Comparison of ENCODE assay signal across 7 cellular contexts in genomic region chr4:139213633-139214032, GRCh38. TPM values are rescaled to one million over a fixed set of nuclear protein-coding genes. Genes with fewer than 3 reads are reported as not detected.
A peak's percentile ranks its signal among the peaks of the same experiment; 100 is the strongest.
DNase-seq lines count a peak whose midpoint lies in the region; ATAC-seq, FAIRE-seq and TF ChIP-seq lines count a peak whose summit lies in the region.
"Not testable (repeated sequence)": the region's sequence is repeated elsewhere in the genome, so short reads cannot be mapped to it uniquely, and the experiment has no call there.

No MANE protein-coding gene starts in this region.

- peak overlapping the region; percentile 50 for H3K4me3 ChIP-seq in DOHH2 (ENCODE audit: low read length)
- peak overlapping the region; percentile 43 for H3K4me3 ChIP-seq in OCI-LY3 (ENCODE audit: low read length)
- H3K4me3 ChIP-seq in K562, result not testable (repeated sequence)

- TF ChIP-seq EP300 in K562 (IDR thresholded peaks at IDR 0.05; ENCODE audit: low read length), result not testable (repeated sequence)

- H3K27me3 ChIP-seq in DOHH2 (ENCODE audit: control insufficient read depth, low read length); OCI-LY3 (ENCODE audit: low read depth, low read length); K562 (ENCODE audit: control insufficient read depth in 2 of 2, insufficient read depth in 2 of 2, low read length in 2 of 2): not testable (repeated sequence)

- H3K4me1 Mint-ChIP-seq in stimulated activated memory B cell treated with anti-CD40 and anti-IgM and Interleukin-4, amounts not matched to agents 10 μg/mL and 1 μg/mL and 100 μg/mL, for 72 hours, result peaks cover 16% of the 10 kb centered on the region

- H2AFZ ChIP-seq in OCI-LY3 (ENCODE audit: low read depth, low read length), result peak overlapping the region; percentile 43; the same call in 1 of the 2 replicates
- peak overlapping the region; percentile 88 for H2AFZ ChIP-seq in K562 (ENCODE audit: low read depth, low read length)

- H3K27ac ChIP-seq in DOHH2 (ENCODE audit: low read depth, low read length) (peak overlapping the region; percentile 36; the same call in 1 of the 2 replicates), OCI-LY3 (ENCODE audit: low read length) (peak overlapping the region; percentile 82), K562 (ENCODE audit: extremely low read depth, low read depth, low read length) (peak overlapping the region; percentile 66; the same call in 2 of the 3 replicates)

- not testable (repeated sequence) for H4K20me1 ChIP-seq in DOHH2 (ENCODE audit: control insufficient read depth, insufficient read depth, low read depth, low read length); OCI-LY3 (ENCODE audit: insufficient read depth, low read length); K562 (replicated peaks; ENCODE audit: control insufficient read depth, insufficient read depth, low read length)

- not testable (repeated sequence) for DNase-seq in K562 (ENCODE audit: extremely low read depth in 1 of 4, low spot score in 3 of 4)

- H3K4me1 ChIP-seq in DOHH2 (ENCODE audit: control insufficient read depth, low read length) (peaks cover 32% of the 10 kb centered on the region), OCI-LY3 (ENCODE audit: low read length) (peaks cover 52% of the 10 kb centered on the region), K562 (replicated peaks in 1 of 2; ENCODE audit: control insufficient read depth in 2 of 2, insufficient read depth in 2 of 2, low read length in 2 of 2) (peaks cover 8 to 21% of the 10 kb centered on the region in 2 experiments)

- in situ Hi-C loops in K562 (cut with MboI), result not testable (repeated sequence)

- H3K4me2 ChIP-seq in DOHH2 (ENCODE audit: low read length), result peak overlapping the region; percentile 68
- H3K4me2 ChIP-seq in OCI-LY3 (ENCODE audit: low read length), result peak overlapping the region; percentile 71
- H3K4me2 ChIP-seq in K562 (ENCODE audit: insufficient read depth, low read length), result peak overlapping the region; percentile 51

- H3F3A ChIP-seq in DOHH2 (ENCODE audit: control insufficient read depth, insufficient read depth), result not testable (repeated sequence)

- intact Hi-C loops in K562 (cut with micrococcal nuclease), result loop anchor here (5.0 kb wide), 1 partner anchor 36 kb away; the partner anchor contains the start of gene ELF2

- H3K9me2 ChIP-seq in DOHH2 (replicated peaks; ENCODE audit: control insufficient read depth, low read length), result not testable (repeated sequence)

- not testable (repeated sequence) for H3K4me3 Mint-ChIP-seq in stimulated activated memory B cell treated with anti-CD40 and anti-IgM and Interleukin-4, amounts not matched to agents 10 μg/mL and 1 μg/mL and 100 μg/mL, for 72 hours

- WGBS in K562 (ENCODE audit: insufficient coverage, low coverage, missing lambda C conversion rate), result 28% methylated on average over 6 of the region's 10 CpGs

- not testable (repeated sequence) for H3K9me3 ChIP-seq in DOHH2 (ENCODE audit: control insufficient read depth, insufficient read depth, low read length); OCI-LY3 (ENCODE audit: insufficient read depth, low read length); K562 (replicated peaks; ENCODE audit: control insufficient read depth, insufficient read depth, low read depth, low read length)

- H3K36me3 Mint-ChIP-seq in stimulated activated memory B cell treated with anti-CD40 and anti-IgM and Interleukin-4, amounts not matched to agents 10 μg/mL and 1 μg/mL and 100 μg/mL, for 72 hours, result not testable (repeated sequence)

- peak overlapping the region; percentile 61 for H3K9ac ChIP-seq in OCI-LY3 (ENCODE audit: low read length)
- peak overlapping the region in 1 of 2 experiments; percentile 35; a peak in 1 of 4 replicates for H3K9ac ChIP-seq in K562 (ENCODE audit: insufficient read depth in 1 of 2, low read depth in 2 of 2, low read length in 2 of 2)

- CTCF ChIA-PET in K562 (lab: Yijun Ruan, JAX; ENCODE audit: low intra/inter-chr PET ratio), result not testable (repeated sequence)

- POLR2A ChIA-PET in K562 (lab: Yijun Ruan, JAX), result interaction anchor here (1.2 kb wide), 1 partner anchor 87 kb away, joined by 4 read pairs; the partner anchor contains the start of gene NAA15

- ATAC-seq in GM19395 (IDR thresholded peaks at IDR 0.05; ENCODE audit: unreplicated experiment), result peak; percentile 29
- peak; percentile 3 for ATAC-seq in GM21529 (IDR thresholded peaks at IDR 0.05; ENCODE audit: unreplicated experiment)
- peak; percentile 5 for ATAC-seq in HG03520 (IDR thresholded peaks at IDR 0.05; ENCODE audit: unreplicated experiment)
- ATAC-seq in K562, result peak; percentile 35
- not testable (repeated sequence) for ATAC-seq in stimulated activated memory B cell treated with anti-CD40 and anti-IgM and Interleukin-4, amounts not matched to agents 10 μg/mL and 1 μg/mL and 100 μg/mL, for 72 hours

- not testable (repeated sequence) for H3K36me3 ChIP-seq in DOHH2 (ENCODE audit: control insufficient read depth, low read length); OCI-LY3 (replicated peaks; ENCODE audit: low read depth, low read length); K562 (ENCODE audit: control insufficient read depth, insufficient read depth, low read length)

- TF ChIP-seq RAD21 in K562 (CRISPR knock-in tag; conservative IDR thresholded peaks at IDR 0.05 in 1 of 2, IDR thresholded peaks at IDR 0.05 in 1 of 2), result not testable (repeated sequence)

- not testable (repeated sequence) for BruUV-seq in K562 (replicated peaks; lab: Mats Ljungman, UMichigan)

- FAIRE-seq in K562 (lab: Jason Lieb, UNC), result not testable (repeated sequence)

- not testable (repeated sequence) for TF ChIP-seq POLR2A in K562 (conservative IDR thresholded peaks at IDR 0.05)

- not testable (repeated sequence) for H3K9me1 ChIP-seq in K562 (ENCODE audit: control insufficient read depth, insufficient read depth, low read length)

- not testable (repeated sequence) for TF ChIP-seq CTCF in DOHH2 (IDR thresholded peaks at IDR 0.05; ENCODE audit: low read depth, low read length, poor library complexity, severe bottlenecking); OCI-LY3 (IDR thresholded peaks at IDR 0.05; ENCODE audit: low read depth, low read length); K562 (IDR thresholded peaks at IDR 0.05 in 2 of 3, conservative IDR thresholded peaks at IDR 0.05 in 1 of 3; ENCODE audit: insufficient read depth in 2 of 3, low read depth in 1 of 3, low read length in 3 of 3)

- not testable (repeated sequence) for H3K9me3 Mint-ChIP-seq in stimulated activated memory B cell treated with anti-CD40 and anti-IgM and Interleukin-4, amounts not matched to agents 10 μg/mL and 1 μg/mL and 100 μg/mL, for 72 hours

- H3K27ac Mint-ChIP-seq in stimulated activated memory B cell treated with anti-CD40 and anti-IgM and Interleukin-4, amounts not matched to agents 10 μg/mL and 1 μg/mL and 100 μg/mL, for 72 hours, result peak overlapping the region; percentile 79

- H3K27me3 Mint-ChIP-seq in stimulated activated memory B cell treated with anti-CD40 and anti-IgM and Interleukin-4, amounts not matched to agents 10 μg/mL and 1 μg/mL and 100 μg/mL, for 72 hours, result not testable (repeated sequence)

- not testable (repeated sequence) for H3K79me2 ChIP-seq in DOHH2 (ENCODE audit: control insufficient read depth, low read length); OCI-LY3 (ENCODE audit: low read length); K562 (ENCODE audit: control insufficient read depth, insufficient read depth, low read length)

TF ChIP-seq in K562, 482 proteins besides CTCF, POLR2A, EP300 and RAD21:
- TF ChIP-seq EGR1 (conservative IDR thresholded peaks at IDR 0.05) (peak; percentile 55), ZNF384 (IDR thresholded peaks at IDR 0.05; ENCODE audit: low read depth, low read length) (0 out of 2 replicates have a peak, but pooled peaks have one; percentile 4), NR2C1 (IDR thresholded peaks at IDR 0.05) (0 out of 2 replicates have a peak, but pooled peaks have one; percentile 8), NR2C1 (tag; IDR thresholded peaks at IDR 0.05) (peak; percentile 7; the same call in 1 of the 2 replicates), PTTG1 (tag; IDR thresholded peaks at IDR 0.05; ENCODE audit: low read depth) (0 out of 2 replicates have a peak, but pooled peaks have one; percentile 13)

RNA-seq across cellular contexts. Expression of gene ELF2, which starts 36.6 kb away (rescaled TPM):
- total RNA-seq in K562 (2011; cell fraction: chromatin; rRNA removed; ENCODE audit: low replicate concordance), result 57.5 and 146 TPM in 2 replicates
- 30.2 and 35.3 TPM in 2 replicates for total RNA-seq in K562 (2011; cell fraction: nucleolus; rRNA removed)
- total RNA-seq in K562 (2011; cell fraction: nucleoplasm; rRNA removed), result 66.7 and 117 TPM in 2 replicates
- total RNA-seq in K562 (2014; rRNA removed) (29.7 TPM in 2 replicates), K562 (2014; rRNA removed; fragmentation: Illumina TruSeq; extraction: Trizol) (58.7 and 71.2 TPM in 2 replicates), K562 (2015; rRNA removed; fragmentation: Illumina TruSeq; extraction: Trizol) (47.5 and 51.3 TPM in 2 replicates), K562 (2021) (43.4 and 43.5 TPM in 2 replicates)
- polyA plus RNA-seq in K562 (2011; rRNA removed) (48.7 and 54.3 TPM in 2 replicates), K562 (2014; fragmentation: Illumina TruSeq; extraction: Trizol) (37.9 and 41.6 TPM in 2 replicates), K562 (2014; fragmentation: Nextera tagmentation; extraction: Ambion mirVana) (10 to 100 TPM in 1 of 2 experiments, 1 to 10 TPM in 1; 9.4 to 18.0 TPM), K562 (2014; rRNA removed) (29.1 and 30.3 TPM in 2 replicates)
- polyA plus RNA-seq in K562 (2011; cell fraction: cytosol; rRNA removed), result 22.0 and 25.1 TPM in 2 replicates
- 34.1 and 37.9 TPM in 2 replicates for polyA plus RNA-seq in K562 (2011; cell fraction: nucleus; rRNA removed)
- polyA plus RNA-seq in K562 (2012), result 25.8 and 27.5 TPM in 2 replicates
- 80.9 and 88.5 TPM in 2 replicates for polyA minus RNA-seq in K562 (2011; rRNA and poly(A)+ RNA removed)
- 32.9 and 33.7 TPM in 2 replicates for polyA minus RNA-seq in K562 (2011; cell fraction: cytosol; rRNA and poly(A)+ RNA removed)
- 28.0 and 46.7 TPM in 2 replicates for polyA minus RNA-seq in K562 (2011; cell fraction: nucleus; rRNA and poly(A)+ RNA removed)
